8 cellular contexts compared by ENCODE assay signal in the genomic region with DNA sequence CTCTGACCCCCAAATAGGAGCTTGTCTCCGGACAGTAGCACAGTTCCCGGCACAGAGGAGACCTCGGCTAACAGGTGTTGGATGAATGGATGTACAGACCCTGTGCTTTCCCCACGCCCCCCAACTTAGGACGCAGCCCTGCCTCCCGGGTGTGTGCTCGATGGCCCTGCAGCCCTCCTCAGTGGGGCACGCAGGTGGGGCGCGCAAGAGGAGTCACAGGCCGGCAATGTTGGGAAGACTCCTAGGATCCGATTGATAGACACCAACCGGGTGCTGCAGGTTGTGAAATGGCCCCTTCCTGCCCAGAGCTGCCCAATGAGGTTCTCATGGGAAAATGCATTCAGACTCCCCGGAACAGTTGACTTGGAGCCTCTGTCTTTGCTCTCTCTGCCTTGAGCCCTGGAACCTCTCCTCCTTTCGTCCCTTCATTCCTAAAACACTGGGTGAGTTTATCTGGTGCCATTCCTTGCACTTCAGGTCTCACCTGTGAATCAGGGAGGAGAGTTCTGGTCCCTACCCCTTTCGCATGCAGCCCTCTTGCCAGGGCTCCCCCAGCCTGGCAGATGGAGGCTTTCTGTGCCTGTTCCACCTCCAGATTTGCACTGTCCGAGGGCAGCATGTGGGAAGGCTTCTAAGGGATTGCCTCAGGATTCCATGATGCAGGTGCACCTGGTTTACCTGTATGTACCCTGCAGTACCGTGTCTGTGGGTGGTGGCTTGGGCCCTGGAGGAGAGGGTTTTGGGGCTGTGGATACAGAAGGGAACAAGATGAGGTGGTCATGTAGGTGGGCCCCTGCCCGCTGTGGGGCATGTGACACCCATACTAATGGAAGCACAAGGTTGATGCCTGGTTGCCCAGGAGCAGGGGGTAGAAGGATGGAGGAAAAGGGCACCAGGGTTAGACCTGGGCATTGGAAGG. TPM values are rescaled to one million over a fixed set of nuclear protein-coding genes. Genes with fewer than 3 reads are reported as not detected.
A peak's percentile ranks its signal among the peaks of the same experiment; 100 is the strongest.
DNase-seq lines count a peak whose midpoint lies in the region; ATAC-seq and TF ChIP-seq lines count a peak whose summit lies in the region.

No MANE protein-coding gene starts in this region.

- DNase-seq in NCI-H2171 treated with DMSO at 0.1 percent for 48 hours (lab: John Stamatoyannopoulos, UW) (peak; percentile 43), NCI-H2171 (lab: John Stamatoyannopoulos, UW) (no peak), cerebellar nuclear complex (lab: John Stamatoyannopoulos, UW) (no peak), NCI-H748 treated with DMSO at 0.1 percent for 48 hours (lab: John Stamatoyannopoulos, UW) (no peak), GM10248 (ENCODE audit: extremely low spot score) (no peak)
- DNase-seq in activated CD8-positive, alpha-beta T cell treated with anti-CD3 and anti-CD28 coated beads, Interleukin-2, amount 10 ng/mL, durations not matched to agents 7 days and 5 days = no peak

- H3K36me3 ChIP-seq in subcutaneous abdominal adipose tissue (ENCODE audit: control insufficient read depth in 5 of 5, insufficient read depth in 5 of 5, low read length in 5 of 5) = peaks cover 0 to 5% (median 3%) of the 10 kb centered on the region in 5 donors

- peaks cover 41% of the 10 kb centered on the region for H3K4me1 Mint-ChIP-seq in activated CD8-positive, alpha-beta T cell treated with anti-CD3 and anti-CD28 coated beads, Interleukin-2, amount 10 ng/mL, durations not matched to agents 7 days and 5 days (ENCODE audit: low read depth)

- H3K27me3 Mint-ChIP-seq in activated CD8-positive, alpha-beta T cell treated with anti-CD3 and anti-CD28 coated beads, Interleukin-2, amount 10 ng/mL, durations not matched to agents 7 days and 5 days (ENCODE audit: low read depth) = no peaks in the 10 kb centered on the region

- no peak for TF ChIP-seq CTCF in GM10248 (IDR thresholded peaks at IDR 0.05; ENCODE audit: control extremely low read depth, extremely low read depth, low read depth, missing control alignments)

- peaks cover 11 to 52% (median 37%) of the 10 kb centered on the region in 5 donors for H3K4me1 ChIP-seq in subcutaneous abdominal adipose tissue (ENCODE audit: control insufficient read depth in 5 of 5, insufficient read depth in 5 of 5, low read length in 5 of 5)

- POLR2A ChIA-PET in activated CD8-positive, alpha-beta T cell treated with anti-CD3 and anti-CD28 coated beads, Interleukin-2, amount 10 ng/mL, durations not matched to agents 7 days and 5 days (lab: Charles Lee) = interaction anchor here (0.6 to 2.2 kb wide), 2 partner anchors 10 kb away, joined by 4 to 27 read pairs; no protein-coding TSS in a partner anchor
- POLR2A ChIA-PET in GM10248 (lab: Yijun Ruan, JAX) = interaction anchor here (1.1 to 1.3 kb wide), 2 partner anchors 11 to 100 kb away, joined by 6 to 8 read pairs; a partner anchor contains a TSS

- CTCF ChIA-PET in activated CD8-positive, alpha-beta T cell treated with anti-CD3 and anti-CD28 coated beads, Interleukin-2, amount 10 ng/mL, durations not matched to agents 7 days and 5 days (lab: Charles Lee) = interaction anchor here (1.7 kb wide), 1 partner anchor 89 kb away, joined by 6 read pairs; no protein-coding TSS in a partner anchor
- CTCF ChIA-PET in GM10248 (lab: Yijun Ruan, JAX) = interaction anchor here (1.1 to 3.6 kb wide), 6 partner anchors 8 to 58 kb away, joined by 3 to 29 read pairs (median 6); no protein-coding TSS in a partner anchor

- H3K27ac ChIP-seq in subcutaneous abdominal adipose tissue (ENCODE audit: low read depth, low read length) = peak overlapping the region; percentile 81

- H3K9ac ChIP-seq in subcutaneous abdominal adipose tissue (ENCODE audit: low read length in 5 of 5) = peak overlapping the region in 4 of 5 donors; percentile 63 to 81 (median 80)

- ATAC-seq in activated CD8-positive, alpha-beta T cell treated with anti-CD3 and anti-CD28 coated beads, Interleukin-2, amount 10 ng/mL, durations not matched to agents 7 days and 5 days = no peak

- H3K9me3 ChIP-seq in subcutaneous abdominal adipose tissue (ENCODE audit: control insufficient read depth in 5 of 5, low read length in 5 of 5) = no peaks in the 10 kb centered on the region

- H3K4me3 Mint-ChIP-seq in activated CD8-positive, alpha-beta T cell treated with anti-CD3 and anti-CD28 coated beads, Interleukin-2, amount 10 ng/mL, durations not matched to agents 7 days and 5 days = peak overlapping the region; percentile 70

- H3K36me3 Mint-ChIP-seq in activated CD8-positive, alpha-beta T cell treated with anti-CD3 and anti-CD28 coated beads, Interleukin-2, amount 10 ng/mL, durations not matched to agents 7 days and 5 days (ENCODE audit: low read depth) = no peaks in the 10 kb centered on the region

- peak overlapping the region; percentile 56 for H3K27ac Mint-ChIP-seq in activated CD8-positive, alpha-beta T cell treated with anti-CD3 and anti-CD28 coated beads, Interleukin-2, amount 10 ng/mL, durations not matched to agents 7 days and 5 days

- H3K9me3 Mint-ChIP-seq in activated CD8-positive, alpha-beta T cell treated with anti-CD3 and anti-CD28 coated beads, Interleukin-2, amount 10 ng/mL, durations not matched to agents 7 days and 5 days (ENCODE audit: insufficient read depth) = no peaks in the 10 kb centered on the region

- H3K4me3 ChIP-seq in iPS-11a (ENCODE audit: low read depth, low read length) (peak overlapping the region; percentile 67), subcutaneous abdominal adipose tissue (ENCODE audit: low read depth in 1 of 5, low read length in 5 of 5) (peak overlapping the region; percentile 60 to 74 (median 67))

- H3K27me3 ChIP-seq in subcutaneous abdominal adipose tissue (ENCODE audit: control insufficient read depth in 5 of 5, insufficient read depth in 4 of 5, low read length in 5 of 5) = no peaks in the 10 kb centered on the region

RNA-seq across cellular contexts. Expression of a gene that starts 1.2 kb away (rescaled TPM):
- total RNA-seq in activated CD8-positive, alpha-beta T cell treated with anti-CD3 and anti-CD28 coated beads, Interleukin-2, amount 10 ng/mL, durations not matched to agents 7 days and 5 days = 10 to 100 TPM; 21.3 to 24.5 TPM

RNA-seq across cellular contexts. Expression of a gene that starts 46.1 kb away (rescaled TPM):
- total RNA-seq in activated CD8-positive, alpha-beta T cell treated with anti-CD3 and anti-CD28 coated beads, Interleukin-2, amount 10 ng/mL, durations not matched to agents 7 days and 5 days = not detected

RNA-seq across cellular contexts. Expression of a gene that starts 46.2 kb away (rescaled TPM):
- total RNA-seq in activated CD8-positive, alpha-beta T cell treated with anti-CD3 and anti-CD28 coated beads, Interleukin-2, amount 10 ng/mL, durations not matched to agents 7 days and 5 days = 10 to 100 TPM; 71.7 to 73.8 TPM

RNA-seq across cellular contexts. Expression of a gene that starts 58.1 kb away (rescaled TPM):
- 100 to 1,000 TPM; 391 to 410 TPM for total RNA-seq in activated CD8-positive, alpha-beta T cell treated with anti-CD3 and anti-CD28 coated beads, Interleukin-2, amount 10 ng/mL, durations not matched to agents 7 days and 5 days
